28 cellular contexts compared by ENCODE assay signal in the genomic region with DNA sequence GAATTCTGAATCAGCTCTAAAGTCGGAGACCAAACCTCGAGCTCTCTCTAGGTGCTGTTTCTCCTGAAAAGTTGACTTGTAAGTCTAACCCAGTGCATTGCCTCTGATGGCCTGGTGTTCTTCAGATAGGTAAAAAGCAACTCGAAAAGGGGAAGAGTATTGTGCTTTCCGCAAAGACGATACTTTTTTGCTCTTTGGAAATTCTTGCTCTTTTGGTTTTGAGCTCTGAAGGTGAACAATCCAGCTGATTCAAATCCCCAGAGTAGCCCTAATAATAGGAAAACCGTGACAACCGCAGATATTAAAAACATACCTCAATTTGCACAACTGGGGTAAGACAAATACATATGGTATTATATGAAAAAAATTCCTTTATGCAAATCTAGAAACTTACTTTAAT.
A peak's percentile ranks its signal among the peaks of the same experiment; 100 is the strongest.
DNase-seq lines count a peak whose midpoint lies in the region; ATAC-seq, FAIRE-seq and TF ChIP-seq lines count a peak whose summit lies in the region.
"Had no signal": no experiment of that assay in that cellular context is flagged by ENCODE, and none has a peak within 500 bp of the region (broad histone marks: within the 10 kb centered on the region; RNA-seq: fewer than 3 reads in every experiment).

No MANE protein-coding gene starts in this region.

- no peak overlapping the region for H3K14ac ChIP-seq in H9 (ENCODE audit: insufficient read depth, low read length)

- H3K4ac ChIP-seq in H9 (ENCODE audit: low read depth, low read length): no peak overlapping the region

- no peaks in the 10 kb centered on the region for H3K79me1 ChIP-seq in H9 (ENCODE audit: insufficient read depth, low read depth, low read length, poor library complexity, severe bottlenecking)

- H3K79me2 ChIP-seq in Karpas-422 (ENCODE audit: low read length): no peaks in the 10 kb centered on the region
- no peaks in the 10 kb centered on the region; the same call in 1 of the 2 replicates for H3K79me2 ChIP-seq in GM12878 (ENCODE audit: control insufficient read depth, insufficient read depth, low read length)
- H3K79me2 ChIP-seq in H9 (ENCODE audit: insufficient read depth, low read length): no peaks in the 10 kb centered on the region

- no peak overlapping the region for H2BK5ac ChIP-seq in H9 (ENCODE audit: insufficient read length, low read length)

- peaks cover 72% of the 10 kb centered on the region for H3K4me1 Mint-ChIP-seq in CD4-positive, alpha-beta T cell (ENCODE audit: low read depth)
- peaks cover 76% of the 10 kb centered on the region for H3K4me1 Mint-ChIP-seq in stimulated activated memory B cell treated with anti-CD40 and anti-IgM and Interleukin-4, amounts not matched to agents 10 μg/mL and 1 μg/mL and 100 μg/mL, for 72 hours
- H3K4me1 Mint-ChIP-seq in H9: peaks cover 34 to 37% of the 10 kb centered on the region in 2 experiments

- H3K27me3 ChIP-seq in CD4-positive, alpha-beta T cell (ENCODE audit: control insufficient read depth, insufficient read depth, low read length): no peaks in the 10 kb centered on the region
- no peaks in the 10 kb centered on the region for H3K27me3 ChIP-seq in Karpas-422 (ENCODE audit: low read length)
- no peaks in the 10 kb centered on the region for H3K27me3 ChIP-seq in GM12878 (replicated peaks in 1 of 2; ENCODE audit: control insufficient read depth in 2 of 2, insufficient read depth in 2 of 2, low read length in 1 of 2)
- no peaks in the 10 kb centered on the region for H3K27me3 ChIP-seq in foreskin keratinocyte
- H3K27me3 ChIP-seq in H9 (ENCODE audit: insufficient read depth, low read length): no peaks in the 10 kb centered on the region
- H3K27me3 ChIP-seq: esophagus squamous epithelium, neutrophil, Peyer's patch, sigmoid colon had no signal

- H2BK12ac ChIP-seq in H9 (ENCODE audit: insufficient read length, low read depth, low read length): no peak overlapping the region

- H3K56ac ChIP-seq in H9 (ENCODE audit: insufficient read length, low read depth, low read length): no peak overlapping the region

- no peak for DNase-seq in CD4-positive, alpha-beta T cell
- peak; percentile 88 for DNase-seq in Karpas-422
- DNase-seq in GM12878 (ENCODE audit: low read depth, low spot score): peak; percentile 70
- no peak for DNase-seq in foreskin keratinocyte
- no peak for DNase-seq in omental fat pad (ENCODE audit: low spot score)
- DNase-seq in H9: no peak
- no peak for DNase-seq in superior temporal gyrus (ENCODE audit: extremely low spot score)
- DNase-seq: activated CD4-positive, alpha-beta memory T cell treated with anti-CD3 and anti-CD28 coated beads, Interleukin-2, amount 10 ng/mL, durations not matched to agents 7 days and 5 days; activated CD4-positive, CD25-positive, alpha-beta regulatory T cell; C1 segment of cervical spinal cord; central memory CD4-positive, alpha-beta T cell; esophagus squamous epithelium; left cardiac atrium; NCI-H1048; NCI-H1930; NCI-H526; NK-92 treated with Interleukin-12 subunit alpha and Interleukin-12 subunit beta, amount 100 ng/mL, for 24 hours; Peyer's patch; SIG-M5; sigmoid colon; SW 1271; T1000; trophoblast cell had no signal

- no peak overlapping the region for H2AK5ac ChIP-seq in H9 (ENCODE audit: insufficient read length, low read length)

- H3K27ac Mint-ChIP-seq in CD4-positive, alpha-beta T cell: peak overlapping the region; percentile 77
- peak overlapping the region; percentile 96 for H3K27ac Mint-ChIP-seq in stimulated activated memory B cell treated with anti-CD40 and anti-IgM and Interleukin-4, amounts not matched to agents 10 μg/mL and 1 μg/mL and 100 μg/mL, for 72 hours
- no peak overlapping the region for H3K27ac Mint-ChIP-seq in H9
- H3K27ac Mint-ChIP-seq: activated CD4-positive, alpha-beta memory T cell treated with anti-CD3 and anti-CD28 coated beads, Interleukin-2, amount 10 ng/mL, durations not matched to agents 7 days and 5 days; progenitor cell of endocrine pancreas had no signal

- H4K20me1 ChIP-seq in Karpas-422 (ENCODE audit: insufficient read depth, low read depth, low read length) (peaks cover 6% of the 10 kb centered on the region; the same call in 1 of the 2 replicates), GM12878 (ENCODE audit: control insufficient read depth, insufficient read depth) (no peaks in the 10 kb centered on the region), H9 (ENCODE audit: control insufficient read depth, insufficient read depth, insufficient read length) (no peaks in the 10 kb centered on the region)

- no peaks in the 10 kb centered on the region for H3K36me3 Mint-ChIP-seq in CD4-positive, alpha-beta T cell (ENCODE audit: low read depth)
- peaks cover 5% of the 10 kb centered on the region for H3K36me3 Mint-ChIP-seq in stimulated activated memory B cell treated with anti-CD40 and anti-IgM and Interleukin-4, amounts not matched to agents 10 μg/mL and 1 μg/mL and 100 μg/mL, for 72 hours
- H3K36me3 Mint-ChIP-seq in H9 (ENCODE audit: insufficient read depth in 1 of 3, low read depth in 3 of 3): no peaks in the 10 kb centered on the region

- no peaks in the 10 kb centered on the region for H3K9me2 ChIP-seq in Karpas-422 (replicated peaks; ENCODE audit: insufficient read depth, low read length)

- H3K27me3 Mint-ChIP-seq in CD4-positive, alpha-beta T cell: no peaks in the 10 kb centered on the region
- no peaks in the 10 kb centered on the region for H3K27me3 Mint-ChIP-seq in stimulated activated memory B cell treated with anti-CD40 and anti-IgM and Interleukin-4, amounts not matched to agents 10 μg/mL and 1 μg/mL and 100 μg/mL, for 72 hours
- H3K27me3 Mint-ChIP-seq in H9 (ENCODE audit: low read depth): peaks cover 3% of the 10 kb centered on the region
- H3K27me3 Mint-ChIP-seq: activated CD4-positive, alpha-beta memory T cell treated with anti-CD3 and anti-CD28 coated beads, Interleukin-2, amount 10 ng/mL, durations not matched to agents 7 days and 5 days; progenitor cell of endocrine pancreas had no signal

- H3K4me3 ChIP-seq in Karpas-422 (ENCODE audit: low read length) (peak overlapping the region; percentile 30), GM12878 (no peak overlapping the region)
- H3K4me3 ChIP-seq: esophagus squamous epithelium, Peyer's patch, sigmoid colon had no signal

- H3K4me1 ChIP-seq in Karpas-422 (ENCODE audit: low read length): peaks cover 47% of the 10 kb centered on the region
- H3K4me1 ChIP-seq in GM12878 (ENCODE audit: control insufficient read depth, insufficient read depth, low read length): peaks cover 75% of the 10 kb centered on the region
- H3K4me1 ChIP-seq in foreskin keratinocyte: no peaks in the 10 kb centered on the region
- peaks cover 7% of the 10 kb centered on the region for H3K4me1 ChIP-seq in H9 (ENCODE audit: insufficient read depth, low read length)

- no peak overlapping the region for H2AFZ ChIP-seq in Karpas-422 (ENCODE audit: low read length)
- H2AFZ ChIP-seq in GM12878 (ENCODE audit: control insufficient read depth, low read depth, low read length): peak overlapping the region; percentile 41; the same call in 1 of the 2 replicates
- H2AFZ ChIP-seq in H9 (ENCODE audit: low read length): no peak overlapping the region

- H3K9ac ChIP-seq in Karpas-422 (ENCODE audit: low read length) (peak overlapping the region; percentile 4; the same call in 1 of the 2 replicates), GM12878 (ENCODE audit: control insufficient read depth, insufficient read depth, low read length) (peak overlapping the region; percentile 52), H9 (ENCODE audit: extremely low read depth, insufficient read length, low read length) (no peak overlapping the region)

- TF ChIP-seq EP300 in GM12878 (IDR thresholded peaks at IDR 0.05; ENCODE audit: borderline replicate concordance in 1 of 2, control insufficient read depth in 1 of 2, low read depth in 2 of 2, low read length in 2 of 2): no peak; a peak in 1 of 4 replicates

- no peaks in the 10 kb centered on the region for H3K23me2 ChIP-seq in H9 (ENCODE audit: insufficient read length, low read depth, low read length, poor library complexity, severe bottlenecking)

- SMC1A ChIA-PET in GM12878 (lab: Charles Lee; ENCODE audit: uncharacterized antibody, unreplicated experiment): interaction anchor here (0.6 to 10.4 kb wide), 22 partner anchors 7 to 560 kb away, joined by 3 to 237 read pairs (median 4); no protein-coding TSS in a partner anchor

- peak; percentile 38 for FAIRE-seq in GM12878 (lab: Jason Lieb, UNC)
- FAIRE-seq: frontal cortex, H54 had no signal

- no peak overlapping the region for H4K91ac ChIP-seq in H9 (ENCODE audit: insufficient read length, low read depth, low read length)

- intact Hi-C loops in CD4-positive, alpha-beta T cell (cut with DNase I, micrococcal nuclease): loop anchor here in 1 of 2 experiments (10.0 kb wide), 1 partner anchor 418 kb away; no protein-coding TSS in a partner anchor
- intact Hi-C loops in GM12878 (cut with micrococcal nuclease; ENCODE audit: unreplicated experiment): loop anchor here (5.0 kb wide), 3 partner anchors 40 to 475 kb away; no protein-coding TSS in a partner anchor

- H3K36me3 ChIP-seq in Karpas-422 (ENCODE audit: insufficient read depth, low read length) (no peaks in the 10 kb centered on the region), GM12878 (ENCODE audit: control insufficient read depth in 2 of 2, insufficient read depth in 2 of 2, low read length in 1 of 2) (no peaks in the 10 kb centered on the region)
- H3K36me3 ChIP-seq: esophagus squamous epithelium, neutrophil, Peyer's patch, sigmoid colon had no signal

- H3K4me2 ChIP-seq in Karpas-422 (ENCODE audit: low read depth, low read length, poor library complexity, severe bottlenecking) (peak overlapping the region; percentile 62), GM12878 (ENCODE audit: control insufficient read depth, insufficient read depth) (peak overlapping the region; percentile 44), H9 (ENCODE audit: insufficient read depth, insufficient read length, low read length) (no peak overlapping the region)

- H2BK15ac ChIP-seq in H9 (ENCODE audit: low read depth, low read length): no peak overlapping the region

- CTCF ChIA-PET in CD4-positive, alpha-beta T cell (lab: Charles Lee): no interaction called here
- CTCF ChIA-PET in GM12878 (lab: Yijun Ruan, JAX): interaction anchor here (0.7 to 12.2 kb wide), 8 partner anchors 9 to 141 kb away, joined by 3 to 158 read pairs (median 4); no protein-coding TSS in a partner anchor

- no peak overlapping the region for H3K4me3 Mint-ChIP-seq in CD4-positive, alpha-beta T cell
- H3K4me3 Mint-ChIP-seq in stimulated activated memory B cell treated with anti-CD40 and anti-IgM and Interleukin-4, amounts not matched to agents 10 μg/mL and 1 μg/mL and 100 μg/mL, for 72 hours: peak overlapping the region; percentile 8
- no peak overlapping the region for H3K4me3 Mint-ChIP-seq in H9
- H3K4me3 Mint-ChIP-seq: activated CD4-positive, alpha-beta memory T cell treated with anti-CD3 and anti-CD28 coated beads, Interleukin-2, amount 10 ng/mL, durations not matched to agents 7 days and 5 days had no signal

- no peak overlapping the region for H3T11ph ChIP-seq in H9 (ENCODE audit: low read length)

- POLR2A ChIA-PET in CD4-positive, alpha-beta T cell (lab: Charles Lee): interaction anchor here (0.7 to 1.2 kb wide), 5 partner anchors 9 to 528 kb away, joined by 3 to 4 read pairs (median 3); no protein-coding TSS in a partner anchor
- POLR2A ChIA-PET in GM12878 (lab: Charles Lee): interaction anchor here (0.7 to 1.8 kb wide), 13 partner anchors 9 to 523 kb away, joined by 3 to 8 read pairs (median 4); no protein-coding TSS in a partner anchor

- no peak overlapping the region for H3K23ac ChIP-seq in H9 (ENCODE audit: insufficient read length, low read depth, low read length)

- H3K9me3 Mint-ChIP-seq in CD4-positive, alpha-beta T cell: no peaks in the 10 kb centered on the region
- no peaks in the 10 kb centered on the region for H3K9me3 Mint-ChIP-seq in stimulated activated memory B cell treated with anti-CD40 and anti-IgM and Interleukin-4, amounts not matched to agents 10 μg/mL and 1 μg/mL and 100 μg/mL, for 72 hours
- no peaks in the 10 kb centered on the region for H3K9me3 Mint-ChIP-seq in H9
- H3K9me3 Mint-ChIP-seq: activated CD4-positive, alpha-beta memory T cell treated with anti-CD3 and anti-CD28 coated beads, Interleukin-2, amount 10 ng/mL, durations not matched to agents 7 days and 5 days had no signal

- no peak overlapping the region for H2BK120ac ChIP-seq in H9 (ENCODE audit: low read depth, low read length, poor library complexity, severe bottlenecking)

- no peak for TF ChIP-seq POLR2A in GM12878 (IDR thresholded peaks at IDR 0.05; ENCODE audit: low read depth, low read length)

- WGBS in GM12878 (ENCODE audit: insufficient coverage, insufficient replicate concordance, low lambda C conversion rate, missing lambda C conversion rate): 41% methylated on average over 7 of the region's 7 CpGs
- no CpG with 5 or more reads among the region's 7 CpGs for WGBS in H9 (ENCODE audit: extremely low coverage, insufficient read length, low lambda C conversion rate)

- no peak overlapping the region for H3K27ac ChIP-seq in CD4-positive, alpha-beta T cell (ENCODE audit: low read depth, low read length)
- H3K27ac ChIP-seq in Karpas-422 (ENCODE audit: low read length) (peak overlapping the region; percentile 93), GM12878 (ENCODE audit: control insufficient read depth, insufficient read depth) (peak overlapping the region; percentile 84), foreskin keratinocyte (no peak overlapping the region), H9 (ENCODE audit: insufficient read length, low read depth, low read length) (no peak overlapping the region)
- H3K27ac ChIP-seq: neutrophil had no signal

- H4K8ac ChIP-seq in H9 (replicated peaks; ENCODE audit: insufficient read length, low read depth, low read length): no peak overlapping the region

- H3K9me3 ChIP-seq in CD4-positive, alpha-beta T cell (ENCODE audit: control insufficient read depth, low read length): no peaks in the 10 kb centered on the region
- H3K9me3 ChIP-seq in Karpas-422 (ENCODE audit: low read length) (no peaks in the 10 kb centered on the region), GM12878 (replicated peaks; ENCODE audit: control insufficient read depth, insufficient read depth, low read length) (no peaks in the 10 kb centered on the region), H9 (ENCODE audit: control insufficient read depth, low read depth, low read length) (no peaks in the 10 kb centered on the region)
- H3K9me3 ChIP-seq: esophagus squamous epithelium, neutrophil, Peyer's patch, sigmoid colon had no signal

- no peak overlapping the region for H2BK20ac ChIP-seq in H9 (ENCODE audit: low read depth, low read length, poor library complexity, severe bottlenecking)

- no peak for ATAC-seq in CD4-positive, alpha-beta T cell (ENCODE audit: poor library complexity)
- ATAC-seq in GM12878 (peak; percentile 28), foreskin keratinocyte (no peak), omental fat pad (ENCODE audit: low FRiP score) (no peak)
- peak; percentile 80 for ATAC-seq in stimulated activated memory B cell treated with anti-CD40 and anti-IgM and Interleukin-4, amounts not matched to agents 10 μg/mL and 1 μg/mL and 100 μg/mL, for 72 hours
- ATAC-seq: left cardiac atrium had no signal

- no peak overlapping the region for H3K18ac ChIP-seq in H9 (ENCODE audit: insufficient read length, low read depth, low read length)

- no peak overlapping the region for H4K5ac ChIP-seq in H9 (ENCODE audit: insufficient read length, low read depth, low read length)

- RAD21 ChIA-PET in GM12878 (lab: Charles Lee; ENCODE audit: unreplicated experiment): interaction anchor here (0.5 to 7.5 kb wide), 18 partner anchors 7 to 555 kb away, joined by 3 to 139 read pairs (median 6); no protein-coding TSS in a partner anchor

- TF ChIP-seq CTCF in CD4-positive, alpha-beta T cell (IDR thresholded peaks at IDR 0.05): no peak
- TF ChIP-seq CTCF in GM12878 (IDR thresholded peaks at IDR 0.05 in 2 of 3, conservative IDR thresholded peaks at IDR 0.05 in 1 of 3; ENCODE audit: control insufficient read depth in 2 of 3, extremely low read depth in 1 of 3, insufficient read depth in 1 of 3, low read depth in 3 of 3, low read length in 3 of 3) (no peak), foreskin keratinocyte (conservative IDR thresholded peaks at IDR 0.05) (no peak), omental fat pad (IDR thresholded peaks at IDR 0.05) (no peak), H9 (conservative IDR thresholded peaks at IDR 0.05) (no peak)

- no TSS peak for BruUV-seq in GM12878 (replicated peaks; lab: Mats Ljungman, UMichigan)

- TF ChIP-seq RAD21 in GM12878 (IDR thresholded peaks at IDR 0.05; ENCODE audit: insufficient read depth, low read depth, low read length): no peak

- in situ Hi-C loops in GM12878 (cut with MboI): no loop called here

Comparison
In these comparisons a context has a peak if more than half of its experiments do, and no peak if none do; other contexts are left out.
1. ATAC-seq: peak in GM12878 (single experiment) and stimulated activated memory B cell treated with anti-CD40 and anti-IgM and Interleukin-4, amounts not matched to agents 10 μg/mL and 1 μg/mL and 100 μg/mL, for 72 hours (single experiment); none in CD4-positive, alpha-beta T cell (single experiment), foreskin keratinocyte (single experiment) and omental fat pad (single experiment).
2. DNase-seq: peak in Karpas-422 (single experiment) and GM12878 (single experiment); none in CD4-positive, alpha-beta T cell (0 of 10), foreskin keratinocyte (0 of 2), omental fat pad (single experiment), H9 (single experiment) and superior temporal gyrus (single experiment).
3. H3K27ac ChIP-seq: peak in Karpas-422 (single experiment) and GM12878 (single experiment); none in CD4-positive, alpha-beta T cell (single experiment), foreskin keratinocyte (single experiment) and H9 (single experiment).
4. H3K27ac Mint-ChIP-seq: peak in CD4-positive, alpha-beta T cell (single experiment) and stimulated activated memory B cell treated with anti-CD40 and anti-IgM and Interleukin-4, amounts not matched to agents 10 μg/mL and 1 μg/mL and 100 μg/mL, for 72 hours (single experiment); none in H9 (0 of 3).